23 cellular contexts compared by ENCODE assay signal in the genomic region with DNA sequence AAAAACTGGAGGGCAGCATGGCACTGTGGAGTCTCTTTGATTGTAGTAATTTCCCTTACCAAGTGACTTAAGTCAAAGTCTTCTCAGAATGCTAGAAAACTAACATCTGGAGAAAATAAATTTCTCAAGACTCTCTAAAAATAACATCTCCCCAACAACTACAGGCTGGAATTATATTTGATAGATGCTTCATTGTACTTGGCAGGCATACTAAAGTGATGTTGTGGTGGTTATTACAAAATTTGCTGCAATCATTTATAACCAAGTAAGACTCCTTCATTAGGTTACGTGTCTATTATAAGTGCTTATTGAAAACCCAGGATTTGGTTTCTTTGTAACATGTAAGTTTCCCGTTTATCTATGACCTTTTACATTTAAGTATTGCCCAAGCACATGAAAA.
"Had no signal": no experiment of that assay in that cellular context is flagged by ENCODE, and none has a peak within 500 bp of the region (broad histone marks: within the 10 kb centered on the region; RNA-seq: fewer than 3 reads in every experiment).

No MANE protein-coding gene starts in this region.

- ATAC-seq: activated CD8-positive, alpha-beta memory T cell treated with anti-CD3 and anti-CD28 coated beads, Interleukin-2, amount 10 ng/mL, durations not matched to agents 7 days and 5 days; T-helper 17 cell had no signal

- H3K27me3 ChIP-seq: MG63 had no signal

- H3K9me3 ChIP-seq: MG63 had no signal

- H3K36me3 ChIP-seq: MG63 had no signal

- DNase-seq: activated B cell treated with CpG ODN at 0.5 μM for 24 hours; activated CD4-positive, alpha-beta T cell treated with anti-CD3 and anti-CD28 coated beads for 1 hour; activated CD4-positive, alpha-beta T cell treated with anti-CD3 and anti-CD28 coated beads, Interleukin-2, amount 10 ng/mL, durations not matched to agents 24 days and 14 days; activated CD4-positive, alpha-beta T cell treated with anti-CD3 and anti-CD28 coated beads, Interleukin-2, amount 50 U/mL, for 48 hours; activated CD8-positive, alpha-beta memory T cell treated with anti-CD3 and anti-CD28 coated beads, Interleukin-2, amount 10 ng/mL, durations not matched to agents 7 days and 5 days; activated effector memory CD4-positive, alpha-beta T cell treated with Interleukin-2 at 50 U/mL for 16 hours; activated naive CD4-positive, alpha-beta T cell; activated T-cell treated with anti-CD3 and anti-CD28 coated beads, Interleukin-2, amount 50 U/mL, for 24 hours; amygdala; KBM-7; MG63; MV-4-11; NCI-H1092 treated with DMSO at 0.1 percent for 48 hours; NCI-H1417 treated with DMSO at 0.1 percent for 48 hours; NCI-H1694 treated with DMSO at 0.1 percent for 48 hours; NCI-H2029 treated with DMSO at 0.1 percent for 48 hours; NCI-H345; NCI-H510A; NCI-H526 treated with DMSO at 0.1 percent for 48 hours; NCI-H82; SIG-M5; T-helper 17 cell; T1000 had no signal

- H3K4me3 ChIP-seq: MG63 had no signal
